In genomic region chr17:17728550-17729251, GRCh38 we compare ENCODE assay signal across 15 cellular contexts. TPM values are rescaled to one million over a fixed set of nuclear protein-coding genes. Genes with fewer than 3 reads are reported as not detected.
DNase-seq lines count a peak whose midpoint lies in the region; TF ChIP-seq lines count a peak whose summit lies in the region.
"Had no signal": no experiment of that assay in that cellular context is flagged by ENCODE, and none has a peak within 500 bp of the region (broad histone marks: within the 10 kb centered on the region; RNA-seq: fewer than 3 reads in every experiment).

No MANE protein-coding gene starts in this region.

- WGBS in urinary bladder, result 80% methylated on average over 10 of the region's 10 CpGs

- intact Hi-C loops in dorsolateral prefrontal cortex (cut with DNase I), result loop anchor here in 1 of 2 donors (5.0 kb wide), 1 partner anchor 41 kb away; no protein-coding TSS in a partner anchor

- H3K27ac Mint-ChIP-seq in progenitor cell of endocrine pancreas, result no peak overlapping the region
- H3K27ac Mint-ChIP-seq: activated CD4-positive, alpha-beta memory T cell treated with anti-CD3 and anti-CD28 coated beads for 36 hours had no signal

- H3K4me3 ChIP-seq in dorsolateral prefrontal cortex, result no peak overlapping the region
- H3K4me3 ChIP-seq in urinary bladder (ENCODE audit: low read depth, low read length), result no peak overlapping the region
- H3K4me3 ChIP-seq: thoracic aorta had no signal

- no peaks in the 10 kb centered on the region for H3K27me3 Mint-ChIP-seq in progenitor cell of endocrine pancreas
- H3K27me3 Mint-ChIP-seq: CD4-positive, alpha-beta memory T cell had no signal

- peak overlapping the region in 51 of 59 donors; percentile 15 to 93 (median 81) for H3K27ac ChIP-seq in dorsolateral prefrontal cortex
- peak overlapping the region; percentile 52 for H3K27ac ChIP-seq in urinary bladder (ENCODE audit: low read depth)
- H3K27ac ChIP-seq: parathyroid adenoma, thoracic aorta had no signal

- H3K4me1 Mint-ChIP-seq in progenitor cell of endocrine pancreas (ENCODE audit: low read depth), result peaks cover 9% of the 10 kb centered on the region

- H3K36me3 Mint-ChIP-seq in progenitor cell of endocrine pancreas (ENCODE audit: insufficient read depth), result no peaks in the 10 kb centered on the region
- H3K36me3 Mint-ChIP-seq: activated CD4-positive, alpha-beta memory T cell treated with anti-CD3 and anti-CD28 coated beads for 36 hours; CD4-positive, alpha-beta memory T cell; IgD-negative memory B cell had no signal

- no peaks in the 10 kb centered on the region for H3K4me1 ChIP-seq in urinary bladder (ENCODE audit: insufficient read depth)

- DNase-seq in LoVo (ENCODE audit: low spot score) (peak; percentile 22), dorsolateral prefrontal cortex (no peak), mucosa of gallbladder (ENCODE audit: low spot score) (peak; percentile 64), amniotic stem cell (lab: John Stamatoyannopoulos, UW) (no peak), progenitor cell of endocrine pancreas (ENCODE audit: low spot score, unreplicated experiment) (no peak)
- DNase-seq in effector CD4-positive, alpha-beta T cell, result no peak
- DNase-seq: mesenchymal stem cell, NCI-H2227 treated with DMSO at 0.1 percent for 48 hours, SK-N-SH had no signal

- no peaks in the 10 kb centered on the region for H3K9me3 Mint-ChIP-seq in progenitor cell of endocrine pancreas (ENCODE audit: low read depth)
- H3K9me3 Mint-ChIP-seq: activated CD4-positive, alpha-beta memory T cell treated with anti-CD3 and anti-CD28 coated beads for 36 hours; CD4-positive, alpha-beta memory T cell; IgD-negative memory B cell had no signal

- H3K36me3 ChIP-seq in urinary bladder (ENCODE audit: insufficient read depth), result no peaks in the 10 kb centered on the region
- H3K36me3 ChIP-seq: thoracic aorta had no signal

- TF ChIP-seq CTCF in dorsolateral prefrontal cortex (IDR thresholded peaks at IDR 0.05 in 54 of 56, conservative IDR thresholded peaks at IDR 0.05 in 2 of 56; ENCODE audit: low read depth in 1 of 56, partially characterized antibody in 56 of 56) (no peak), progenitor cell of endocrine pancreas (IDR thresholded peaks at IDR 0.05; ENCODE audit: unreplicated experiment) (no peak)

- H3K4me3 Mint-ChIP-seq in progenitor cell of endocrine pancreas (ENCODE audit: low read depth), result no peak overlapping the region
- H3K4me3 Mint-ChIP-seq: activated CD4-positive, alpha-beta memory T cell treated with anti-CD3 and anti-CD28 coated beads for 36 hours had no signal

- no peaks in the 10 kb centered on the region for H3K27me3 ChIP-seq in dorsolateral prefrontal cortex

RNA-seq across cellular contexts. Expression of gene RAI1, which starts 47.4 kb away (rescaled TPM):
- total RNA-seq in dorsolateral prefrontal cortex (10 to 100 TPM; 36.4 to 86.1 (median 56.3) TPM), mucosa of gallbladder (60.3 TPM), urinary bladder (17.5 TPM), progenitor cell of endocrine pancreas (69.0 and 75.0 TPM in 2 replicates)
- 20.2 TPM for polyA plus RNA-seq in urinary bladder

Comparison
In these comparisons a context has a peak if more than half of its experiments do, and no peak if none do; other contexts are left out.
1. DNase-seq: peak in LoVo (single experiment) and mucosa of gallbladder (single experiment); none in dorsolateral prefrontal cortex (0 of 10), effector CD4-positive, alpha-beta T cell (single experiment), amniotic stem cell (single experiment) and progenitor cell of endocrine pancreas (single experiment).